ENCODE assay signal across 8 cellular contexts in the genomic region with DNA sequence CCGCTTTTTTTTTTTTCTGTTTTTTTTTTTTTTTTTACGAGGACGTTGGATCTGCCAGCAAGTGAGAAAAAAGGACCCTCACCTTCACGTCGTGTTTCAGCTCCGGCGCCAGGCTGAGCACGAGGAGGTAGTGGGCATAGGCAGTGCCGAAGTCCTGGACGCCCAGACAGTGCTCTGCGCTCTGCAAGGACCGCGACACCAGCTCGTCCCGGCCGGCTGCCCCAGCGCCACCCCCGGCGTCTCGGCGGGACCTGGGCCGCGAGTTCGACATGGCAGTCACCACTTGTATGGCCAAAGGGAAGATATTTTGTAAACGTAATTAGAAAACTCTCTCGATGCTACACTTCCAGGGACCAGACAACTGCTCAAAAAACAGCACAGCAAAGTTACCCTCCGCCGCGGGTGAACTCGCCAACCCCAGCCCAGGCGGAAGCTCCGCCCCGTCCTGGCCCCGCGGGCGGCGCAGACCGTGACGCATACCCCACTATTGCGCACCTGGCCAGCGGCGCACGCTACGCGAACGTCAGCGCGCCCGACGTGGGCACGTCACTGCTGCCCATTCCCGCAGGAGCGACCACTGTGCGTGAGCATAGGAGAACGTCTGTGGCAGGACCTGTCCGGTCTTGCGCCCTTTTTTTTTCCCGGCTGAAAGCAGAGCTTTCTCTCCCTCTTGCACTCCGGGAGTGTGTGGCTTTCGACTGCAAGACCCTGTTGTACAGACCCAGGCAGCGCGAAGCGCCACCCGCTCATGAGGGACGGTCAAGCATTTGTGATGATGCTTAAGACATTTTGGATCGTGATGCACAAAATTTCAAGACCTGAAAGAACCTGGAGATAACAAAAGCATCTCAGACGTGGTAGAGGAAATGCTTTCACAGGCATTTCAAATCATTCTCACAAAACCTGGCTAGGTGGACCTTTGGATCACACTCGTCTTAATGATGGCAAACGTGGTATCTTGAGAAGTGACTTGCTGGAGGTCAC. TPM values are rescaled to one million over a fixed set of nuclear protein-coding genes. Genes with fewer than 3 reads are reported as not detected.
DNase-seq lines count a peak whose midpoint lies in the region; ATAC-seq and TF ChIP-seq lines count a peak whose summit lies in the region.

PRMT9 (minus strand) TSS at position 447 of the 984 bp plus-strand sequence; CDS start at position 271, 176 bp downstream.

- intact Hi-C loops in activated naive CD4-positive, alpha-beta T cell treated with anti-CD3 and anti-CD28 coated beads for 36 hours (cut with micrococcal nuclease): loop anchor here (1.0 to 5.0 kb wide), 5 partner anchors 47 to 1162 kb away; partner anchors contain the start of genes NR3C2, SLC10A7 and TMEM184C

- H3K23ac ChIP-seq in H9 (ENCODE audit: insufficient read length, low read depth, low read length): no peak within 1 kb of the TSS

- H3K36me3 ChIP-seq in SJSA1 (no peaks in the 10 kb centered on the region), gastroesophageal sphincter (peaks cover 0 to 10% of the 10 kb centered on the region in 2 donors), neutrophil (peaks cover 3% of the 10 kb centered on the region)

- H4K20me1 ChIP-seq in H9 (ENCODE audit: control insufficient read depth, insufficient read depth, insufficient read length): no peaks in the 10 kb centered on the region

- H3K79me1 ChIP-seq in H9 (ENCODE audit: insufficient read depth, low read depth, low read length, poor library complexity, severe bottlenecking): peaks cover 5% of the 10 kb centered on the region

- H2BK20ac ChIP-seq in H9 (ENCODE audit: low read depth, low read length, poor library complexity, severe bottlenecking): no peak within 1 kb of the TSS

- peaks cover 0 to 4% of the 10 kb centered on the region in 2 experiments; a peak in 2 of 5 replicates for H3K9me3 Mint-ChIP-seq in H9
- H3K9me3 Mint-ChIP-seq in activated naive CD4-positive, alpha-beta T cell treated with anti-CD3 and anti-CD28 coated beads for 36 hours: no peaks in the 10 kb centered on the region

- H3K9ac ChIP-seq in H9 (ENCODE audit: extremely low read depth, insufficient read length, low read length): peak within 1 kb of the TSS; percentile 89

- no peaks in the 10 kb centered on the region for H3K27me3 ChIP-seq in H9 (ENCODE audit: insufficient read depth, low read length)
- no peaks in the 10 kb centered on the region for H3K27me3 ChIP-seq in SJSA1 (replicated peaks)
- H3K27me3 ChIP-seq in gastroesophageal sphincter: no peaks in the 10 kb centered on the region
- no peaks in the 10 kb centered on the region for H3K27me3 ChIP-seq in neutrophil

- peaks cover 8% of the 10 kb centered on the region for H3K23me2 ChIP-seq in H9 (ENCODE audit: insufficient read length, low read depth, low read length, poor library complexity, severe bottlenecking)

- H3K27me3 Mint-ChIP-seq in H9 (ENCODE audit: low read depth): peaks cover 9% of the 10 kb centered on the region
- H3K27me3 Mint-ChIP-seq in activated naive CD4-positive, alpha-beta T cell treated with anti-CD3 and anti-CD28 coated beads for 36 hours (ENCODE audit: low read depth): no peaks in the 10 kb centered on the region

- H3K4me1 Mint-ChIP-seq in H9: peaks cover 17 to 20% of the 10 kb centered on the region in 2 experiments
- peaks cover 19% of the 10 kb centered on the region for H3K4me1 Mint-ChIP-seq in activated naive CD4-positive, alpha-beta T cell treated with anti-CD3 and anti-CD28 coated beads for 36 hours (ENCODE audit: low read depth)

- no peak within 1 kb of the TSS for H2AK5ac ChIP-seq in H9 (ENCODE audit: insufficient read length, low read length)

- no peak within 1 kb of the TSS for H4K91ac ChIP-seq in H9 (ENCODE audit: insufficient read length, low read depth, low read length)

- peaks cover 3% of the 10 kb centered on the region; the same call in 1 of the 2 replicates for H3K79me2 ChIP-seq in H9 (ENCODE audit: insufficient read depth, low read length)

- no peaks in the 10 kb centered on the region for H3K4me1 ChIP-seq in H9 (ENCODE audit: insufficient read depth, low read length)
- H3K4me1 ChIP-seq in SJSA1 (replicated peaks): peaks cover 9% of the 10 kb centered on the region
- H3K4me1 ChIP-seq in gastroesophageal sphincter: peaks cover 0 to 36% (median 10%) of the 10 kb centered on the region in 3 donors
- H3K4me1 ChIP-seq in neutrophil (ENCODE audit: control insufficient read depth in 1 of 2, insufficient read depth in 1 of 2, low read depth in 1 of 2, low read length in 1 of 2): peaks cover 16 to 19% of the 10 kb centered on the region in 2 experiments

- CTCF ChIA-PET in activated naive CD4-positive, alpha-beta T cell treated with anti-CD3 and anti-CD28 coated beads for 36 hours (lab: Charles Lee): interaction anchor here (0.6 to 2.9 kb wide), 5 partner anchors 24 to 183 kb away, joined by 3 to 15 read pairs (median 7); partner anchors contain the start of gene ARHGAP10

- H4K5ac ChIP-seq in H9 (ENCODE audit: insufficient read length, low read depth, low read length): peak within 1 kb of the TSS; percentile 48

- WGBS in H9 (ENCODE audit: extremely low coverage, insufficient read length, low lambda C conversion rate): no CpG with 5 or more reads among the region's 69 CpGs
- WGBS in gastroesophageal sphincter (ENCODE audit: low coverage in 1 of 2), 2 donors: 0% methylated on average over 3 to 18 of the region's 69 CpGs

- TF ChIP-seq CTCF in H9 (conservative IDR thresholded peaks at IDR 0.05): no peak
- no peak for TF ChIP-seq CTCF in gastroesophageal sphincter (IDR thresholded peaks at IDR 0.05)
- no peak for TF ChIP-seq CTCF in neutrophil (IDR thresholded peaks at IDR 0.05)

- H2BK120ac ChIP-seq in H9 (ENCODE audit: low read depth, low read length, poor library complexity, severe bottlenecking): no peak within 1 kb of the TSS

- peak; percentile 82 to 87 for TF ChIP-seq POLR2A in gastroesophageal sphincter (IDR thresholded peaks at IDR 0.05)

- no peak within 1 kb of the TSS for H3K4ac ChIP-seq in H9 (ENCODE audit: low read depth, low read length)

- peak within 1 kb of the TSS; percentile 83 to 87 for H3K4me3 Mint-ChIP-seq in H9
- H3K4me3 Mint-ChIP-seq in activated naive CD4-positive, alpha-beta T cell treated with anti-CD3 and anti-CD28 coated beads for 36 hours: peak within 1 kb of the TSS; percentile 90

- peak within 1 kb of the TSS; percentile 85 for H3K18ac ChIP-seq in H9 (ENCODE audit: insufficient read length, low read depth, low read length)

- no peak within 1 kb of the TSS for H2BK5ac ChIP-seq in H9 (ENCODE audit: insufficient read length, low read length)

- peak; percentile 89 for TF ChIP-seq EP300 in gastroesophageal sphincter (IDR thresholded peaks at IDR 0.05)

- H3K9me3 ChIP-seq in H9 (ENCODE audit: control insufficient read depth, low read depth, low read length): no peaks in the 10 kb centered on the region
- H3K9me3 ChIP-seq in SJSA1 (replicated peaks): no peaks in the 10 kb centered on the region
- no peaks in the 10 kb centered on the region for H3K9me3 ChIP-seq in gastroesophageal sphincter
- no peaks in the 10 kb centered on the region for H3K9me3 ChIP-seq in neutrophil

- H4K8ac ChIP-seq in H9 (replicated peaks; ENCODE audit: insufficient read length, low read depth, low read length): no peak within 1 kb of the TSS

- H3K36me3 Mint-ChIP-seq in H9 (ENCODE audit: insufficient read depth in 1 of 3, low read depth in 3 of 3): peaks cover 2 to 3% (median 2%) of the 10 kb centered on the region in 3 experiments; a peak in 6 of 7 replicates
- peaks cover 3% of the 10 kb centered on the region for H3K36me3 Mint-ChIP-seq in activated naive CD4-positive, alpha-beta T cell treated with anti-CD3 and anti-CD28 coated beads for 36 hours (ENCODE audit: low read depth)

- no peak within 1 kb of the TSS for H3K27ac ChIP-seq in H9 (ENCODE audit: insufficient read length, low read depth, low read length)
- peak within 1 kb of the TSS; percentile 31 for H3K27ac ChIP-seq in SJSA1
- H3K27ac ChIP-seq in gastroesophageal sphincter: peak within 1 kb of the TSS; percentile 84 to 93 (median 88)
- H3K27ac ChIP-seq in neutrophil: peak within 1 kb of the TSS; percentile 91
- H3K27ac ChIP-seq in substantia nigra (ENCODE audit: low read depth, low read length, poor library complexity, severe bottlenecking): peak within 1 kb of the TSS; percentile 70

- DNase-seq in GF-D8 (lab: John Stamatoyannopoulos, UW): peak; percentile 74
- DNase-seq in H9: peak; percentile 88
- DNase-seq in M059J (ENCODE audit: low read depth): peak; percentile 81
- peak; percentile 87 for DNase-seq in SJSA1 (ENCODE audit: low read depth in 1 of 2, low spot score in 2 of 2)
- DNase-seq in activated naive CD4-positive, alpha-beta T cell treated with anti-CD3 and anti-CD28 coated beads for 36 hours: peak; percentile 91
- DNase-seq in substantia nigra (lab: John Stamatoyannopoulos, UW): peak; percentile 21 to 94 (median 79)

- H3K4me3 ChIP-seq in SJSA1: peak within 1 kb of the TSS; percentile 66
- peak within 1 kb of the TSS; percentile 69 to 89 for H3K4me3 ChIP-seq in gastroesophageal sphincter
- peak within 1 kb of the TSS; percentile 81 to 95 for H3K4me3 ChIP-seq in neutrophil (ENCODE audit: low read depth in 1 of 2, low read length in 1 of 2)

- H3K27ac Mint-ChIP-seq in H9: peak within 1 kb of the TSS; percentile 77 to 98 (median 97)
- peak within 1 kb of the TSS; percentile 91 for H3K27ac Mint-ChIP-seq in activated naive CD4-positive, alpha-beta T cell treated with anti-CD3 and anti-CD28 coated beads for 36 hours

- ATAC-seq in gastroesophageal sphincter: peak; percentile 100

- no peak within 1 kb of the TSS for H2AFZ ChIP-seq in H9 (ENCODE audit: low read length)

- H3T11ph ChIP-seq in H9 (ENCODE audit: low read length): no peak within 1 kb of the TSS

- peak within 1 kb of the TSS; percentile 16 for H2BK12ac ChIP-seq in H9 (ENCODE audit: insufficient read length, low read depth, low read length)

- H2BK15ac ChIP-seq in H9 (ENCODE audit: low read depth, low read length): no peak within 1 kb of the TSS; the same call in 1 of the 2 replicates

- no peak within 1 kb of the TSS for H3K56ac ChIP-seq in H9 (ENCODE audit: insufficient read length, low read depth, low read length)

- peak within 1 kb of the TSS; percentile 89 for H3K14ac ChIP-seq in H9 (ENCODE audit: insufficient read depth, low read length)

- H3K4me2 ChIP-seq in H9 (ENCODE audit: insufficient read depth, insufficient read length, low read length): peak within 1 kb of the TSS; percentile 64

RNA-seq across cellular contexts. Expression of gene PRMT9, which starts in this region (rescaled TPM):
- total RNA-seq in H9 (2021) (10.0 and 10.5 TPM in 2 replicates), gastroesophageal sphincter (10 to 100 TPM in 2 of 4 donors, 1 to 10 TPM in 2; 5.3 to 10.7 (median 9.0) TPM)
- total RNA-seq in M059J (2014; rRNA removed; shearing (Covaris generic)): 7.7 and 8.9 TPM in 2 replicates
- total RNA-seq in SJSA1 (2014; rRNA removed; shearing (Covaris generic)): 7.4 and 7.8 TPM in 2 replicates
- 1 to 10 TPM; 7.3 to 8.2 TPM for total RNA-seq in activated naive CD4-positive, alpha-beta T cell treated with anti-CD3 and anti-CD28 coated beads for 36 hours
